19 cellular contexts compared by ENCODE assay signal in the genomic region with DNA sequence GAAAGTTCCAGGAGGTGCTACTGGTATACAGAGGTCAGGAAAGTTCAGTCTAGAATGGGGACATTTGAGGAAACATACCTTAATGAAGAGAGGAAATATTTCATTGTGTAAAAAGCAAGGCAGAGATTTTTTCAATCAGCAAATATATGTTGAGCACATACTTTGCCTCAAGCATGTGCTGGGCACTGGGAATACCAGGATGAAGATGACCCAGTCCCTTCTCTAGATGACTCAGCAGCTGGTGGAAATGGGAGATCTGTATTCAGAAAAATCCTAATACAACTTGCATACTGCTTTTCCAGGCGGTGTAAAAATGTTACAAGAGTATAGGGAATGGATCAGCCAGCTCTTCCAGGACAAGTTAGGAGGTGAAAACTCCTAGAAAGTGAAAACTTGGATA.
"Had no signal": no experiment of that assay in that cellular context is flagged by ENCODE, and none has a peak within 500 bp of the region (broad histone marks: within the 10 kb centered on the region; RNA-seq: fewer than 3 reads in every experiment).

No MANE protein-coding gene starts in this region.

- H3K27ac ChIP-seq: cardiac muscle cell, lower lobe of right lung, parathyroid adenoma, thoracic aorta had no signal

- H3K27me3 ChIP-seq: cardiac muscle cell had no signal

- H3K4me3 ChIP-seq: cardiac muscle cell, lower lobe of right lung, thoracic aorta had no signal

- H3K4me3 Mint-ChIP-seq: activated CD4-positive, alpha-beta T cell treated with anti-CD3 and anti-CD28 coated beads for 36 hours; activated T-helper 1 cell treated with anti-CD3 and anti-CD28 coated beads, Interleukin-12 subunit alpha, Interleukin-12 subunit beta, Interleukin-2, Interleukin-4 antibody, amounts not matched to agents 30 ng/mL and 10 ng/mL and 1 ng/mL, durations not matched to agents 14 hours and 24 hours and 36 hours; effector memory CD8-positive, alpha-beta T cell; natural killer cell; stimulated activated effector memory CD8-positive, alpha-beta T cell treated with anti-CD3 and anti-CD28 coated beads, Interleukin-12 subunit alpha, Interleukin-12 subunit beta, amount 100 ng/mL, for 72 hours; WTC11 had no signal

- H3K79me2 ChIP-seq: parathyroid adenoma had no signal

- H3K27me3 Mint-ChIP-seq: activated CD4-positive, alpha-beta T cell treated with anti-CD3 and anti-CD28 coated beads for 36 hours; effector memory CD8-positive, alpha-beta T cell had no signal

- H3K36me3 ChIP-seq: cardiac muscle cell, lower lobe of right lung, thoracic aorta had no signal

- ATAC-seq: activated CD4-positive, alpha-beta T cell treated with anti-CD3 and anti-CD28 coated beads for 36 hours; activated naive CD4-positive, alpha-beta T cell treated with anti-CD3 and anti-CD28 coated beads, Interleukin-2, amount 50 U/mL, for 72 hours; effector memory CD8-positive, alpha-beta T cell; left colon; lower lobe of right lung; natural killer cell; sciatic nerve; stimulated activated effector memory CD8-positive, alpha-beta T cell treated with anti-CD3 and anti-CD28 coated beads, Interleukin-12 subunit alpha, Interleukin-12 subunit beta, amount 100 ng/mL, for 72 hours; WTC11 had no signal

- H3K4me1 ChIP-seq: parathyroid adenoma had no signal

- DNase-seq: activated CD4-positive, alpha-beta T cell treated with anti-CD3 and anti-CD28 coated beads for 36 hours; activated CD4-positive, alpha-beta T cell treated with anti-CD3 and anti-CD28 coated beads, Interleukin-2, amount 50 U/mL, for 48 hours; activated gamma-delta T cell treated with Interleukin-2 at 50 U/mL for 16 hours; dermis blood vessel endothelial cell; effector memory CD8-positive, alpha-beta T cell; glutamatergic neuron; hippocampal formation; left colon; lower lobe of right lung; natural killer cell; stimulated activated CD4-positive, alpha-beta T cell treated with anti-CD3 and anti-CD28 coated beads, Interleukin-4, amount 100 ng/mL, for 24 hours had no signal

- H3K9me3 ChIP-seq: lower lobe of right lung, thoracic aorta had no signal

- H3K27ac Mint-ChIP-seq: activated CD4-positive, alpha-beta T cell treated with anti-CD3 and anti-CD28 coated beads for 36 hours; activated naive CD4-positive, alpha-beta T cell treated with anti-CD3 and anti-CD28 coated beads, Interleukin-2, amount 50 U/mL, for 72 hours; activated T-helper 1 cell treated with anti-CD3 and anti-CD28 coated beads, Interleukin-12 subunit alpha, Interleukin-12 subunit beta, Interleukin-2, Interleukin-4 antibody, amounts not matched to agents 30 ng/mL and 10 ng/mL and 1 ng/mL, durations not matched to agents 14 hours and 24 hours and 36 hours; effector memory CD8-positive, alpha-beta T cell; natural killer cell; stimulated activated effector memory CD8-positive, alpha-beta T cell treated with anti-CD3 and anti-CD28 coated beads, Interleukin-12 subunit alpha, Interleukin-12 subunit beta, amount 100 ng/mL, for 72 hours; WTC11 had no signal

- H3K36me3 Mint-ChIP-seq: activated naive CD4-positive, alpha-beta T cell treated with anti-CD3 and anti-CD28 coated beads, Interleukin-2, amount 50 U/mL, for 72 hours; natural killer cell; stimulated activated effector memory CD8-positive, alpha-beta T cell treated with anti-CD3 and anti-CD28 coated beads, Interleukin-12 subunit alpha, Interleukin-12 subunit beta, amount 100 ng/mL, for 72 hours; WTC11 had no signal

- H3K4me1 Mint-ChIP-seq: activated CD4-positive, alpha-beta T cell treated with anti-CD3 and anti-CD28 coated beads for 36 hours; natural killer cell; stimulated activated effector memory CD8-positive, alpha-beta T cell treated with anti-CD3 and anti-CD28 coated beads, Interleukin-12 subunit alpha, Interleukin-12 subunit beta, amount 100 ng/mL, for 72 hours had no signal

- H2AFZ ChIP-seq: parathyroid adenoma had no signal

- H3K9ac ChIP-seq: parathyroid adenoma had no signal

- H3K9me3 Mint-ChIP-seq: activated naive CD4-positive, alpha-beta T cell treated with anti-CD3 and anti-CD28 coated beads, Interleukin-2, amount 50 U/mL, for 72 hours; activated T-helper 1 cell treated with anti-CD3 and anti-CD28 coated beads, Interleukin-12 subunit alpha, Interleukin-12 subunit beta, Interleukin-2, Interleukin-4 antibody, amounts not matched to agents 30 ng/mL and 10 ng/mL and 1 ng/mL, durations not matched to agents 14 hours and 24 hours and 36 hours; effector memory CD8-positive, alpha-beta T cell; natural killer cell; stimulated activated effector memory CD8-positive, alpha-beta T cell treated with anti-CD3 and anti-CD28 coated beads, Interleukin-12 subunit alpha, Interleukin-12 subunit beta, amount 100 ng/mL, for 72 hours; WTC11 had no signal
